In genomic region chr2:103788875-103789715, GRCh38 we compare ENCODE assay signal across 10 cellular contexts.
DNase-seq lines count a peak whose midpoint lies in the region; ATAC-seq and TF ChIP-seq lines count a peak whose summit lies in the region.
"Had no signal": no experiment of that assay in that cellular context is flagged by ENCODE, and none has a peak within 500 bp of the region (broad histone marks: within the 10 kb centered on the region; RNA-seq: fewer than 3 reads in every experiment).

No MANE protein-coding gene starts in this region.

- H3K27me3 ChIP-seq in thyroid gland = no peaks in the 10 kb centered on the region

- no peak overlapping the region for H3K27ac ChIP-seq in thyroid gland

- no peaks in the 10 kb centered on the region for H3K4me1 ChIP-seq in thyroid gland

- 22 to 28% methylated on average over 4 of the region's 4 CpGs for WGBS in thyroid gland, 2 donors

- ATAC-seq in GM21381 (IDR thresholded peaks at IDR 0.05; ENCODE audit: unreplicated experiment) = no peak

- TF ChIP-seq CTCF in thyroid gland (IDR thresholded peaks at IDR 0.05) = no peak

- intact Hi-C loops in thyroid gland (cut with DNase I) = no loop called here

- DNase-seq in NCI-H2196 (lab: John Stamatoyannopoulos, UW; ENCODE audit: unreplicated experiment) (peak; percentile 5), NCI-H2196 treated with DMSO at 0.1 percent for 48 hours (lab: John Stamatoyannopoulos, UW; ENCODE audit: unreplicated experiment) (no peak), T1000 (lab: John Stamatoyannopoulos, UW) (peak; percentile 65), inferior parietal cortex (ENCODE audit: extremely low spot score) (peak; percentile 75), thyroid gland (peak; percentile 73 to 88), NCI-H69 (lab: John Stamatoyannopoulos, UW) (no peak)
- no peak for DNase-seq in activated naive CD4-positive, alpha-beta T cell (lab: John Stamatoyannopoulos, UW)
- DNase-seq: activated CD4-positive, alpha-beta T cell treated with anti-CD3 and anti-CD28 coated beads for 1 hour; NCI-H524 treated with DMSO at 0.1 percent for 48 hours had no signal

- TF ChIP-seq POLR2A in thyroid gland (IDR thresholded peaks at IDR 0.05) = no peak

- H3K36me3 ChIP-seq in thyroid gland = no peaks in the 10 kb centered on the region

- H3K9me3 ChIP-seq in thyroid gland = no peaks in the 10 kb centered on the region

- no peak overlapping the region for H3K4me3 ChIP-seq in thyroid gland (replicated peaks in 1 of 3)

Comparison
In these comparisons a context has a peak if more than half of its experiments do, and no peak if none do; other contexts are left out.
1. DNase-seq: peak in NCI-H2196 (single experiment), T1000 (single experiment), inferior parietal cortex (single experiment) and thyroid gland (2 of 2); none in NCI-H2196 treated with DMSO at 0.1 percent for 48 hours (single experiment), NCI-H69 (single experiment) and activated naive CD4-positive, alpha-beta T cell (0 of 4).